1 cellular context compared by ENCODE assay signal in genomic region chr2:98787700-98788099, GRCh38.
TF ChIP-seq lines count a peak whose summit lies in the region.

No MANE protein-coding gene starts in this region.

TF ChIP-seq in GM23338, 12 proteins besides CTCF, POLR2A, EP300 and RAD21:
- TF ChIP-seq ZNF462 (CRISPR knock-in tag; IDR thresholded peaks at IDR 0.05): no peak
- no peak for TF ChIP-seq STAT1 (IDR thresholded peaks at IDR 0.05; ENCODE audit: unreplicated experiment)
- no peak for TF ChIP-seq CREB1 (CRISPR knock-in tag; IDR thresholded peaks at IDR 0.05; ENCODE audit: low read depth)
